ENCODE assay signal across 31 cellular contexts in the genomic region with DNA sequence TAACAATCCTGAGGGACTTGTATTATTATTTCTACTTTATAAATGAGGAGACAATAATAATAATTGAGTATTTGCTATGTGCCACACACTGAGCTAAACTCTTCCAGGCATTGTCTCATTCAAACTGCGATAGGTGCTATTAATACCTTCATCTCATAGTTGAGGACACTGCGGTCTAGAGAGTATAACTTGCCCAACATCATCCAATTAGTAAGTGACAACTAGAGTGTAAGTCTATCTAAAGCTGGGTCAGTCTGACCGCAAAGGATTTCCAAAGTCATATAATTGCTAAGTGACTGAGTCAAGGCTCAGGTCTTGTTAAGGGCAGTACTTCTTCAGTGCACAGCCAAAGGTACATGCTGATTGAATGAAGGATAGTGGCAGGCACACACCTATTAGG.
"Had no signal": no experiment of that assay in that cellular context is flagged by ENCODE, and none has a peak within 500 bp of the region (broad histone marks: within the 10 kb centered on the region; RNA-seq: fewer than 3 reads in every experiment).

No MANE protein-coding gene starts in this region.

- H3K9me3 ChIP-seq: SJSA1, SK-N-SH had no signal

- H3K4me1 ChIP-seq: SJSA1 had no signal

- DNase-seq: activated B cell treated with CpG ODN at 0.5 μM for 24 hours; activated CD4-positive, alpha-beta memory T cell treated with anti-CD3 and anti-CD28 coated beads for 36 hours; activated CD4-positive, alpha-beta T cell treated with anti-CD3 and anti-CD28 coated beads for 4 hours; activated CD4-positive, alpha-beta T cell treated with anti-CD3 and anti-CD28 coated beads, Interleukin-2, amount 50 U/mL, for 1 hour; activated CD4-positive, CD25-positive, alpha-beta regulatory T cell treated with anti-CD3 and anti-CD28 coated beads, Interleukin-2, amount 50 U/mL, for 72 hours; activated CD8-positive, alpha-beta memory T cell treated with anti-CD3 and anti-CD28 coated beads, Interleukin-2, amount 50 U/mL, for 4 hours; activated naive CD4-positive, alpha-beta T cell treated with anti-CD3 and anti-CD28 coated beads, Interleukin-2, amount 10 ng/mL, durations not matched to agents 7 days and 5 days; activated naive CD8-positive, alpha-beta T cell treated with anti-CD3 and anti-CD28 coated beads, Interleukin-2, amount 50 U/mL, for 24 hours; activated T-cell treated with anti-CD3 and anti-CD28 coated beads for 4 hours; activated T-cell treated with anti-CD3 and anti-CD28 coated beads, Interleukin-2, amount 50 U/mL, for 4 hours; anterior cingulate cortex; central memory CD4-positive, alpha-beta T cell; NCI-H1048; NCI-H1105 treated with DMSO at 0.1 percent for 48 hours; NCI-H1436; NCI-H1694; NCI-H1930; NCI-H2081 treated with DMSO at 0.1 percent for 48 hours; NCI-H226; NCI-H446 treated with DMSO at 0.1 percent for 48 hours; NCI-H524; NCI-H69; OCI-M1; SHP77 treated with DMSO at 0.1 percent for 48 hours; SK-N-SH had no signal

- H3K27me3 Mint-ChIP-seq: activated CD4-positive, alpha-beta memory T cell treated with anti-CD3 and anti-CD28 coated beads for 36 hours; activated naive CD8-positive, alpha-beta T cell; brain had no signal

- H3K36me3 ChIP-seq: SJSA1 had no signal

- ATAC-seq: activated naive CD8-positive, alpha-beta T cell treated with anti-CD3 and anti-CD28 coated beads, Interleukin-2, amount 50 U/mL, for 24 hours; activated T-cell treated with anti-CD3 and anti-CD28 coated beads, Interleukin-2, amount 50 U/mL, for 4 hours had no signal

- H3K4me3 Mint-ChIP-seq: activated B cell treated with CpG ODN at 0.5 μM for 24 hours; activated CD4-positive, alpha-beta memory T cell treated with anti-CD3 and anti-CD28 coated beads for 36 hours; activated naive CD4-positive, alpha-beta T cell treated with anti-CD3 and anti-CD28 coated beads, Interleukin-2, amount 10 ng/mL, durations not matched to agents 7 days and 5 days; activated naive CD8-positive, alpha-beta T cell; activated naive CD8-positive, alpha-beta T cell treated with anti-CD3 and anti-CD28 coated beads, Interleukin-2, amount 50 U/mL, for 24 hours; activated T-cell treated with anti-CD3 and anti-CD28 coated beads, Interleukin-2, amount 50 U/mL, for 4 hours; activated T-helper 1 cell treated with anti-CD3 and anti-CD28 coated beads, Interleukin-12 subunit alpha, Interleukin-12 subunit beta, Interleukin-2, Interleukin-4 antibody, amounts not matched to agents 30 ng/mL and 10 ng/mL and 1 ng/mL, durations not matched to agents 14 hours and 24 hours and 36 hours; brain; T-helper 1 cell treated with Interleukin-12 subunit alpha and Interleukin-12 subunit beta and Interleukin-4 antibody, amounts not matched to agents 30 μg/mL and 1 μg/mL, for 36 hours; T-helper 2 cell treated with Interferon-gamma antibody and Interleukin-4, amounts not matched to agents 5 μg/mL and 100 μg/mL, for 36 hours had no signal

- H3K4me1 Mint-ChIP-seq: activated B cell treated with CpG ODN at 0.5 μM for 24 hours had no signal

- H3K9me3 Mint-ChIP-seq: activated B cell treated with CpG ODN at 0.5 μM for 24 hours; activated CD4-positive, alpha-beta memory T cell treated with anti-CD3 and anti-CD28 coated beads for 36 hours; activated naive CD4-positive, alpha-beta T cell treated with anti-CD3 and anti-CD28 coated beads, Interleukin-2, amount 10 ng/mL, durations not matched to agents 7 days and 5 days; activated naive CD8-positive, alpha-beta T cell treated with anti-CD3 and anti-CD28 coated beads, Interleukin-2, amount 50 U/mL, for 24 hours; activated T-cell treated with anti-CD3 and anti-CD28 coated beads, Interleukin-2, amount 50 U/mL, for 4 hours; activated T-helper 1 cell treated with anti-CD3 and anti-CD28 coated beads, Interleukin-12 subunit alpha, Interleukin-12 subunit beta, Interleukin-2, Interleukin-4 antibody, amounts not matched to agents 30 ng/mL and 10 ng/mL and 1 ng/mL, durations not matched to agents 14 hours and 24 hours and 36 hours; brain; T-helper 1 cell treated with Interleukin-12 subunit alpha and Interleukin-12 subunit beta and Interleukin-4 antibody, amounts not matched to agents 30 μg/mL and 1 μg/mL, for 36 hours; T-helper 2 cell treated with Interferon-gamma antibody and Interleukin-4, amounts not matched to agents 5 μg/mL and 100 μg/mL, for 36 hours had no signal

- H3K4me3 ChIP-seq: SJSA1 had no signal

- H3K36me3 Mint-ChIP-seq: activated CD4-positive, alpha-beta memory T cell treated with anti-CD3 and anti-CD28 coated beads for 36 hours; activated naive CD4-positive, alpha-beta T cell treated with anti-CD3 and anti-CD28 coated beads, Interleukin-2, amount 10 ng/mL, durations not matched to agents 7 days and 5 days had no signal

- H3K27ac ChIP-seq: SJSA1 had no signal

- H3K27ac Mint-ChIP-seq: activated B cell treated with CpG ODN at 0.5 μM for 24 hours; activated CD4-positive, alpha-beta memory T cell treated with anti-CD3 and anti-CD28 coated beads for 36 hours; activated naive CD4-positive, alpha-beta T cell treated with anti-CD3 and anti-CD28 coated beads, Interleukin-2, amount 10 ng/mL, durations not matched to agents 7 days and 5 days; activated naive CD8-positive, alpha-beta T cell; activated naive CD8-positive, alpha-beta T cell treated with anti-CD3 and anti-CD28 coated beads, Interleukin-2, amount 50 U/mL, for 24 hours; activated T-helper 1 cell treated with anti-CD3 and anti-CD28 coated beads, Interleukin-12 subunit alpha, Interleukin-12 subunit beta, Interleukin-2, Interleukin-4 antibody, amounts not matched to agents 30 ng/mL and 10 ng/mL and 1 ng/mL, durations not matched to agents 14 hours and 24 hours and 36 hours; brain; T-helper 1 cell treated with Interleukin-12 subunit alpha and Interleukin-12 subunit beta and Interleukin-4 antibody, amounts not matched to agents 30 μg/mL and 1 μg/mL, for 36 hours; T-helper 2 cell treated with Interferon-gamma antibody and Interleukin-4, amounts not matched to agents 5 μg/mL and 100 μg/mL, for 36 hours had no signal
